In the genomic region with DNA sequence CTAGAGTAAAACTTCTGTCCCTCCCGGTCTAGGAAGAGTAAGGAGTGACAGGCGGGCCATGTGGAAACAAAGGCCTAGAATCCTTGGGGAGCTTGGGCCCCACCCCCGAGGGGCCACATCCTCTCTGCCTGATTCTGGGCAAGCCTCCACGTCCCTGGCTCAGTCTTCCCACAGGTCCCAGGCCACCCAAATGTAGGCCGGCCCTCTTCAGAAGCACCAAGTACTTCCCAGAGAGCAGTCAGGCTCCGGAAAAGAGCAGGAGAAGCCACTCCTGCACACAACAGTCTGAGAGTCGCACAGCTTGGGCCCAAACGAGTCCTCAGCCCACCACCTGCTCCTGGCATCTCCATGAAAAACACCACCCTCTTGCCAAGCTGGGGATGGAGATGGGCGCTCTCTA, we compare ENCODE assay signal across 10 cellular contexts. TPM values are rescaled to one million over a fixed set of nuclear protein-coding genes. Genes with fewer than 3 reads are reported as not detected.
DNase-seq lines count a peak whose midpoint lies in the region; ATAC-seq and TF ChIP-seq lines count a peak whose summit lies in the region.
"Had no signal": no experiment of that assay in that cellular context is flagged by ENCODE, and none has a peak within 500 bp of the region (broad histone marks: within the 10 kb centered on the region; RNA-seq: fewer than 3 reads in every experiment).

No MANE protein-coding gene starts in this region.

- H3K9me3 ChIP-seq in mucosa of stomach (ENCODE audit: control insufficient read depth, low read length), result no peaks in the 10 kb centered on the region
- no peaks in the 10 kb centered on the region for H3K9me3 ChIP-seq in upper lobe of left lung
- H3K9me3 ChIP-seq: pancreas had no signal

- ATAC-seq in activated CD8-positive, alpha-beta memory T cell treated with anti-CD3 and anti-CD28 coated beads, Interleukin-2, amount 10 ng/mL, durations not matched to agents 7 days and 5 days, result no peak
- no peak for ATAC-seq in upper lobe of left lung (ENCODE audit: low FRiP score in 2 of 2)
- no peak for ATAC-seq in HG02970 (IDR thresholded peaks at IDR 0.05; ENCODE audit: low FRiP score, unreplicated experiment)
- no peak for ATAC-seq in HG03159 (IDR thresholded peaks at IDR 0.05; ENCODE audit: unreplicated experiment)

- H3K4me3 ChIP-seq in brain microvascular endothelial cell (ENCODE audit: low read depth, low read length) (no peak overlapping the region), mucosa of stomach (ENCODE audit: low read length) (no peak overlapping the region), upper lobe of left lung (no peak overlapping the region)
- H3K4me3 ChIP-seq: pancreas had no signal

- peaks cover 21% of the 10 kb centered on the region for H3K36me3 ChIP-seq in brain microvascular endothelial cell (replicated peaks)
- peaks cover 5% of the 10 kb centered on the region for H3K36me3 ChIP-seq in mucosa of stomach (ENCODE audit: control insufficient read depth, insufficient read depth, low read length)
- H3K36me3 ChIP-seq in upper lobe of left lung, result peaks cover 4 to 31% (median 5%) of the 10 kb centered on the region in 4 donors
- H3K36me3 ChIP-seq: pancreas had no signal

- peak overlapping the region; percentile 21 for H3K27ac ChIP-seq in brain microvascular endothelial cell
- peak overlapping the region; percentile 83 to 95 (median 90) for H3K27ac ChIP-seq in upper lobe of left lung

- CTCF ChIA-PET in activated CD8-positive, alpha-beta memory T cell treated with anti-CD3 and anti-CD28 coated beads, Interleukin-2, amount 10 ng/mL, durations not matched to agents 7 days and 5 days (lab: Charles Lee), result interaction anchor here (1.1 to 29.2 kb wide), 3 partner anchors 14 to 177 kb away, joined by 3 to 1163 read pairs (median 409); partner anchors contain the start of genes CDC42BPG and EHD1

- peaks cover 50% of the 10 kb centered on the region for H3K4me1 ChIP-seq in mucosa of stomach (ENCODE audit: control insufficient read depth, insufficient read depth, low read length)
- H3K4me1 ChIP-seq in upper lobe of left lung, result peaks cover 84 to 95% (median 88%) of the 10 kb centered on the region in 4 donors

- peaks cover 28% of the 10 kb centered on the region for H3K36me3 Mint-ChIP-seq in activated CD8-positive, alpha-beta memory T cell treated with anti-CD3 and anti-CD28 coated beads, Interleukin-2, amount 10 ng/mL, durations not matched to agents 7 days and 5 days

- H3K27me3 ChIP-seq in brain microvascular endothelial cell (replicated peaks), result no peaks in the 10 kb centered on the region
- H3K27me3 ChIP-seq in mucosa of stomach (ENCODE audit: control insufficient read depth, insufficient read depth, low read length), result no peaks in the 10 kb centered on the region
- no peaks in the 10 kb centered on the region for H3K27me3 ChIP-seq in upper lobe of left lung
- H3K27me3 ChIP-seq: pancreas had no signal

- peak overlapping the region; percentile 49 for H3K4me3 Mint-ChIP-seq in activated CD8-positive, alpha-beta memory T cell treated with anti-CD3 and anti-CD28 coated beads, Interleukin-2, amount 10 ng/mL, durations not matched to agents 7 days and 5 days

- 34% methylated on average over 9 of the region's 9 CpGs for WGBS in upper lobe of left lung, 2 donors

- peak overlapping the region; percentile 98 for H3K27ac Mint-ChIP-seq in activated CD8-positive, alpha-beta memory T cell treated with anti-CD3 and anti-CD28 coated beads, Interleukin-2, amount 10 ng/mL, durations not matched to agents 7 days and 5 days

- H3K9ac ChIP-seq in mucosa of stomach (ENCODE audit: low read length), result peak overlapping the region; percentile 32

- no peak for TF ChIP-seq POLR2A in upper lobe of left lung (IDR thresholded peaks at IDR 0.05)

- in situ Hi-C loops in brain microvascular endothelial cell (cut with HindIII; ENCODE audit: low pct_ligation_motif_present, low sequenced_read_pairs), result no loop called here

- no peaks in the 10 kb centered on the region for H3K9me3 Mint-ChIP-seq in activated CD8-positive, alpha-beta memory T cell treated with anti-CD3 and anti-CD28 coated beads, Interleukin-2, amount 10 ng/mL, durations not matched to agents 7 days and 5 days (ENCODE audit: low read depth)

- TF ChIP-seq EP300 in upper lobe of left lung (IDR thresholded peaks at IDR 0.05), result no peak

- TF ChIP-seq CTCF in brain microvascular endothelial cell (IDR thresholded peaks at IDR 0.05; ENCODE audit: low read depth, low read length, missing control alignments) (no peak), upper lobe of left lung (IDR thresholded peaks at IDR 0.05) (no peak)

- H3K4me1 Mint-ChIP-seq in activated CD8-positive, alpha-beta memory T cell treated with anti-CD3 and anti-CD28 coated beads, Interleukin-2, amount 10 ng/mL, durations not matched to agents 7 days and 5 days, result peaks cover 90% of the 10 kb centered on the region

- H3K27me3 Mint-ChIP-seq in activated CD8-positive, alpha-beta memory T cell treated with anti-CD3 and anti-CD28 coated beads, Interleukin-2, amount 10 ng/mL, durations not matched to agents 7 days and 5 days, result no peaks in the 10 kb centered on the region

- no peak for DNase-seq in activated CD8-positive, alpha-beta memory T cell treated with anti-CD3 and anti-CD28 coated beads, Interleukin-2, amount 10 ng/mL, durations not matched to agents 7 days and 5 days
- no peak for DNase-seq in activated CD8-positive, alpha-beta memory T cell treated with anti-CD3 and anti-CD28 coated beads for 24 hours
- DNase-seq in brain microvascular endothelial cell (no peak), upper lobe of left lung (peak in 1 of 2 donors; percentile 62), SKM-1 treated with dmso at 0.1 percent for 144 hours (lab: John Stamatoyannopoulos, UW; ENCODE audit: unreplicated experiment) (no peak)
- DNase-seq: effector CD8-positive, alpha-beta T cell had no signal

RNA-seq across cellular contexts. Expression of gene EHD1, which starts 15.5 kb away (rescaled TPM):
- 100 to 1,000 TPM; 149 to 155 TPM for total RNA-seq in activated CD8-positive, alpha-beta memory T cell treated with anti-CD3 and anti-CD28 coated beads, Interleukin-2, amount 10 ng/mL, durations not matched to agents 7 days and 5 days
- 100 to 1,000 TPM in 4 of 6 donors, 10 to 100 TPM in 2; 43.0 to 167 (median 103) TPM for total RNA-seq in upper lobe of left lung

RNA-seq across cellular contexts. Expression of gene CDC42BPG, which starts 18.5 kb away (rescaled TPM):
- under 1 TPM; 0.50 to 0.61 TPM for total RNA-seq in activated CD8-positive, alpha-beta memory T cell treated with anti-CD3 and anti-CD28 coated beads, Interleukin-2, amount 10 ng/mL, durations not matched to agents 7 days and 5 days
- 10 to 100 TPM; 21.6 to 62.4 (median 26.0) TPM for total RNA-seq in upper lobe of left lung

RNA-seq across cellular contexts. Expression of gene MEN1, which starts 52.6 kb away (rescaled TPM):
- 10 to 100 TPM; 31.2 to 42.1 TPM for total RNA-seq in activated CD8-positive, alpha-beta memory T cell treated with anti-CD3 and anti-CD28 coated beads, Interleukin-2, amount 10 ng/mL, durations not matched to agents 7 days and 5 days
- total RNA-seq in upper lobe of left lung, result 10 to 100 TPM; 15.4 to 47.1 (median 24.4) TPM

RNA-seq across cellular contexts. Expression of gene ATG2A, which starts 54.1 kb away (rescaled TPM):
- 10 to 100 TPM; 27.3 to 27.9 TPM for total RNA-seq in activated CD8-positive, alpha-beta memory T cell treated with anti-CD3 and anti-CD28 coated beads, Interleukin-2, amount 10 ng/mL, durations not matched to agents 7 days and 5 days
- total RNA-seq in upper lobe of left lung, result 10 to 100 TPM; 24.6 to 59.2 (median 33.3) TPM

RNA-seq across cellular contexts. Expression of gene MAP4K2, which starts 59.9 kb away (rescaled TPM):
- 10 to 100 TPM; 61.1 to 65.0 TPM for total RNA-seq in activated CD8-positive, alpha-beta memory T cell treated with anti-CD3 and anti-CD28 coated beads, Interleukin-2, amount 10 ng/mL, durations not matched to agents 7 days and 5 days
- total RNA-seq in upper lobe of left lung, result 10 to 100 TPM; 19.0 to 84.7 (median 29.2) TPM

Comparison
In these comparisons a context has a peak if more than half of its experiments do, and no peak if none do; other contexts are left out.
1. RNA of gene CDC42BPG, which starts 18.5 kb away (total RNA-seq): 21.6 to 62.4 TPM in upper lobe of left lung; 0.50 to 0.61 TPM in activated CD8-positive, alpha-beta memory T cell treated with anti-CD3 and anti-CD28 coated beads, Interleukin-2, amount 10 ng/mL, durations not matched to agents 7 days and 5 days; every median in the first group is over 10 times any median in the second.